In genomic region chr18:57843403-57843802, GRCh38 we compare ENCODE assay signal across 13 cellular contexts. TPM values are rescaled to one million over a fixed set of nuclear protein-coding genes. Genes with fewer than 3 reads are reported as not detected.
A peak's percentile ranks its signal among the peaks of the same experiment; 100 is the strongest.
DNase-seq lines count a peak whose midpoint lies in the region; ATAC-seq, FAIRE-seq and TF ChIP-seq lines count a peak whose summit lies in the region.
"Had no signal": no experiment of that assay in that cellular context is flagged by ENCODE, and none has a peak within 500 bp of the region (broad histone marks: within the 10 kb centered on the region; RNA-seq: fewer than 3 reads in every experiment).

No MANE protein-coding gene starts in this region.

- H4K20me1 ChIP-seq in HepG2 (ENCODE audit: insufficient read depth, low read length) = no peaks in the 10 kb centered on the region
- no peaks in the 10 kb centered on the region for H4K20me1 ChIP-seq in GM23248 (ENCODE audit: insufficient read depth)

- no peak overlapping the region for H2AFZ ChIP-seq in HepG2 (ENCODE audit: low read length)
- H2AFZ ChIP-seq in GM23248 = no peak overlapping the region

- no peaks in the 10 kb centered on the region for H3K9me2 ChIP-seq in GM23248 (ENCODE audit: insufficient read depth)

- 62% methylated on average over 5 of the region's 5 CpGs for WGBS in HepG2 (ENCODE audit: low lambda C conversion rate)
- 88% methylated on average over 2 of the region's 5 CpGs for WGBS in right lobe of liver (ENCODE audit: insufficient coverage, low coverage, low lambda C conversion rate, missing lambda C conversion rate)
- WGBS in GM23248 (ENCODE audit: low coverage in 1 of 2, low lambda C conversion rate in 2 of 2, missing lambda C conversion rate in 2 of 2), 2 experiments = 83 to 92% methylated on average over 5 of the region's 5 CpGs

- ATAC-seq in HepG2 (no peak), right lobe of liver (no peak), GM18870 (IDR thresholded peaks at IDR 0.05; ENCODE audit: unreplicated experiment) (no peak)

- no peak for DNase-seq in HepG2 (ENCODE audit: low spot score)
- DNase-seq in right lobe of liver = no peak
- DNase-seq in NCI-H146 (lab: John Stamatoyannopoulos, UW) = peak; percentile 83
- DNase-seq in NCI-H82 (lab: John Stamatoyannopoulos, UW) = peak; percentile 73
- no peak for DNase-seq in GM23248
- no peak for DNase-seq in tibial artery
- DNase-seq: BE2C, NCI-H187, SIG-M5, SW 1271 had no signal

- CTCF ChIA-PET in HepG2 (lab: Yijun Ruan, JAX; ENCODE audit: low intra/inter-chr PET ratio, low total read pairs) = no interaction called here

- POLR2A ChIA-PET in HepG2 (lab: Yijun Ruan, JAX) = no interaction called here

- no TSS peak for BruUV-seq in HepG2 (replicated peaks; lab: Mats Ljungman, UMichigan)

- no peaks in the 10 kb centered on the region for H3K36me3 ChIP-seq in HepG2 (replicated peaks in 1 of 2; ENCODE audit: control insufficient read depth in 1 of 2, insufficient read depth in 2 of 2, low read length in 2 of 2)
- H3K36me3 ChIP-seq in right lobe of liver = no peaks in the 10 kb centered on the region
- no peaks in the 10 kb centered on the region for H3K36me3 ChIP-seq in GM23248 (ENCODE audit: low read depth)
- H3K36me3 ChIP-seq in tibial artery = no peaks in the 10 kb centered on the region
- H3K36me3 ChIP-seq: BE2C had no signal

- H3K27me3 ChIP-seq in HepG2 (ENCODE audit: control insufficient read depth in 1 of 2, insufficient read depth in 2 of 2, low read length in 2 of 2) (no peaks in the 10 kb centered on the region), right lobe of liver (no peaks in the 10 kb centered on the region), GM23248 (replicated peaks; ENCODE audit: insufficient read depth) (no peaks in the 10 kb centered on the region), tibial artery (no peaks in the 10 kb centered on the region)
- H3K27me3 ChIP-seq: BE2C had no signal

- H3K9me3 ChIP-seq in HepG2 (ENCODE audit: low read length) (no peaks in the 10 kb centered on the region), right lobe of liver (no peaks in the 10 kb centered on the region), GM23248 (ENCODE audit: low read depth) (no peaks in the 10 kb centered on the region), tibial artery (no peaks in the 10 kb centered on the region)
- H3K9me3 ChIP-seq: BE2C had no signal

- H3K27ac ChIP-seq in HepG2 (ENCODE audit: extremely low read length, insufficient read depth, low read length) = no peak overlapping the region
- H3K27ac ChIP-seq in right lobe of liver = no peak overlapping the region
- H3K27ac ChIP-seq in GM23248 = no peak overlapping the region
- no peak overlapping the region for H3K27ac ChIP-seq in tibial artery

- TF ChIP-seq RAD21 in HepG2 (CRISPR knock-in tag; IDR thresholded peaks at IDR 0.05) = no peak

- TF ChIP-seq POLR2A in HepG2 (IDR thresholded peaks at IDR 0.05; ENCODE audit: insufficient read depth in 1 of 2, low read depth in 2 of 2, low read length in 2 of 2) (no peak), right lobe of liver (IDR thresholded peaks at IDR 0.05) (no peak)

- H3K4me2 ChIP-seq in HepG2 (ENCODE audit: low read depth, low read length) (no peak overlapping the region), GM23248 (ENCODE audit: unreplicated experiment) (no peak overlapping the region)

- H3K4me1 ChIP-seq in HepG2 (ENCODE audit: insufficient read depth, low read length) (no peaks in the 10 kb centered on the region), right lobe of liver (no peaks in the 10 kb centered on the region), GM23248 (ENCODE audit: insufficient read depth) (peaks cover 35% of the 10 kb centered on the region), tibial artery (peaks cover 0 to 5% (median 0%) of the 10 kb centered on the region in 4 donors)
- H3K4me1 ChIP-seq: BE2C had no signal

- TF ChIP-seq CTCF in HepG2 (CRISPR knock-in tag; IDR thresholded peaks at IDR 0.05) (no peak), right lobe of liver (IDR thresholded peaks at IDR 0.05) (no peak), tibial artery (IDR thresholded peaks at IDR 0.05) (no peak)

- intact Hi-C loops in HepG2 (cut with micrococcal nuclease; ENCODE audit: unreplicated experiment) (no loop called here), right lobe of liver (cut with DNase I) (no loop called here), tibial artery (cut with DNase I; ENCODE audit: low total_unique reads) (no loop called here)

- H3K4me3 ChIP-seq in HepG2 (replicated peaks in 1 of 3; ENCODE audit: insufficient read depth in 1 of 3, low read depth in 2 of 3, low read length in 3 of 3) (no peak overlapping the region), right lobe of liver (no peak overlapping the region), GM23248 (no peak overlapping the region), tibial artery (no peak overlapping the region)

- no peak for TF ChIP-seq EP300 in HepG2 (IDR thresholded peaks at IDR 0.05; ENCODE audit: low read depth in 2 of 2, low read length in 2 of 2)
- no peak for TF ChIP-seq EP300 in HepG2 (CRISPR knock-in tag; IDR thresholded peaks at IDR 0.05; ENCODE audit: borderline replicate concordance)

- FAIRE-seq in HepG2 (lab: Jason Lieb, UNC) = no peak

- H3K9ac ChIP-seq in HepG2 (ENCODE audit: insufficient read depth, low read depth, low read length) (no peak overlapping the region), GM23248 (no peak overlapping the region)

- peaks cover 35% of the 10 kb centered on the region for H3F3A ChIP-seq in GM23248 (ENCODE audit: insufficient read depth)

- H3K79me2 ChIP-seq in HepG2 (ENCODE audit: insufficient read depth, low read length) (no peaks in the 10 kb centered on the region), GM23248 (ENCODE audit: insufficient read depth) (no peaks in the 10 kb centered on the region)

- in situ Hi-C loops in HepG2 (cut with HindIII; ENCODE audit: extremely low pct_ligation_motif_present, low pct_unique_long_range_greater_than_20kb) = no loop called here
- in situ Hi-C loops in GM23248 (cut with MboI) = no loop called here

TF ChIP-seq in HepG2, 621 proteins besides CTCF, POLR2A, EP300 and RAD21:
- TF ChIP-seq MNT (IDR thresholded peaks at IDR 0.05) = peak; percentile 97
- no peak for TF ChIP-seq GZF1 (CRISPR knock-in tag; IDR thresholded peaks at IDR 0.05)

RNA-seq across cellular contexts. Expression of gene ATP8B1, which starts 40.3 kb away (rescaled TPM):
- total RNA-seq in HepG2 (2016; rRNA removed; fragmentation: Illumina TruSeq; extraction: Trizol) (3.7 and 4.0 TPM in 2 replicates), right lobe of liver (10 to 100 TPM in 5 of 6 experiments, 1 to 10 TPM in 1; 9.0 to 18.4 (median 17.1) TPM)
- 0.79 and 0.81 TPM in 2 replicates for total RNA-seq in HepG2 (2016; cell fraction: cytosol; rRNA removed; fragmentation: Illumina TruSeq; extraction: Trizol; ENCODE audit: low read depth)
- 3.1 and 4.2 TPM in 2 replicates for total RNA-seq in HepG2 (2016; cell fraction: insoluble cytoplasmic fraction; rRNA removed; fragmentation: Illumina TruSeq; extraction: Trizol)
- total RNA-seq in HepG2 (2016; cell fraction: membrane; rRNA removed; fragmentation: Illumina TruSeq; extraction: Trizol) = 2.1 and 2.3 TPM in 2 replicates
- total RNA-seq in HepG2 (2016; cell fraction: nucleus; rRNA removed; fragmentation: Illumina TruSeq; extraction: Trizol) = 6.1 and 6.4 TPM in 2 replicates
- polyA plus RNA-seq in HepG2 (2011; rRNA removed) (2.3 and 2.8 TPM in 2 replicates), GM23248 (2016; fragmentation: Nextera tagmentation; extraction: Ambion mirVana) (13.3 and 15.8 TPM in 2 replicates)
- polyA plus RNA-seq in HepG2 (2011; cell fraction: cytosol; rRNA removed) = 1.5 and 2.0 TPM in 2 replicates
- polyA plus RNA-seq in HepG2 (2011; cell fraction: nucleus; rRNA removed) = 1.1 TPM in 2 replicates
- 1.3 and 1.7 TPM in 2 replicates for polyA plus RNA-seq in HepG2 (2012)
- 0.23 and 0.26 TPM in 2 replicates for polyA plus RNA-seq in HepG2 (2016; cell fraction: cytosol; fragmentation: Illumina TruSeq; extraction: Trizol; ENCODE audit: low read depth)
- polyA plus RNA-seq in HepG2 (2016; cell fraction: insoluble cytoplasmic fraction; fragmentation: Illumina TruSeq; extraction: Trizol; ENCODE audit: low read depth) = 1.3 and 1.4 TPM in 2 replicates
- 0.48 TPM in 2 replicates for polyA plus RNA-seq in HepG2 (2016; cell fraction: membrane; fragmentation: Illumina TruSeq; extraction: Trizol; ENCODE audit: low read depth)
- 3.1 and 4.7 TPM in 2 replicates for polyA plus RNA-seq in HepG2 (2016; cell fraction: nucleus; fragmentation: Illumina TruSeq; extraction: Trizol; ENCODE audit: insufficient read depth, low read depth)
- polyA minus RNA-seq in HepG2 (2011; rRNA and poly(A)+ RNA removed; ENCODE audit: low replicate concordance) = 0.89 and 4.0 TPM in 2 replicates
- polyA minus RNA-seq in HepG2 (2011; cell fraction: cytosol; rRNA and poly(A)+ RNA removed) = 3.3 and 5.1 TPM in 2 replicates
- 6.0 and 8.6 TPM in 2 replicates for polyA minus RNA-seq in HepG2 (2011; cell fraction: nucleus; rRNA and poly(A)+ RNA removed)
- total RNA-seq in GM23248 (2014; rRNA removed; shearing (Covaris generic)) = 43.4 and 43.9 TPM in 2 replicates
- total RNA-seq: CD4-positive, alpha-beta memory T cell; OCI-LY7 had no signal

Comparison
In these comparisons a context has a peak if more than half of its experiments do, and no peak if none do; other contexts are left out.
1. DNase-seq: peak in NCI-H146 (single experiment) and NCI-H82 (single experiment); none in HepG2 (single experiment), right lobe of liver (0 of 3), GM23248 (single experiment) and tibial artery (0 of 2).